Comparison of ENCODE assay signal across 1 cellular context in genomic region chr16:88856828-88857727, GRCh38.
TF ChIP-seq lines count a peak whose summit lies in the region.

GALNS (minus strand) TSS chr16:88856947; CDS start chr16:88856877, 70 bp downstream.
A gene with protein sequence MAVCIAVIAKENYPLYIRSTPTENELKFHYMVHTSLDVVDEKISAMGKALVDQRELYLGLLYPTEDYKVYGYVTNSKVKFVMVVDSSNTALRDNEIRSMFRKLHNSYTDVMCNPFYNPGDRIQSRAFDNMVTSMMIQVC (plus strand): TSS chr16:88857127. CDS start chr16:88857151, 24 bp downstream.

TF ChIP-seq in HepG2, 621 proteins besides CTCF, POLR2A, EP300 and RAD21 (continued from another document):
- TF ChIP-seq, protein P1, sequence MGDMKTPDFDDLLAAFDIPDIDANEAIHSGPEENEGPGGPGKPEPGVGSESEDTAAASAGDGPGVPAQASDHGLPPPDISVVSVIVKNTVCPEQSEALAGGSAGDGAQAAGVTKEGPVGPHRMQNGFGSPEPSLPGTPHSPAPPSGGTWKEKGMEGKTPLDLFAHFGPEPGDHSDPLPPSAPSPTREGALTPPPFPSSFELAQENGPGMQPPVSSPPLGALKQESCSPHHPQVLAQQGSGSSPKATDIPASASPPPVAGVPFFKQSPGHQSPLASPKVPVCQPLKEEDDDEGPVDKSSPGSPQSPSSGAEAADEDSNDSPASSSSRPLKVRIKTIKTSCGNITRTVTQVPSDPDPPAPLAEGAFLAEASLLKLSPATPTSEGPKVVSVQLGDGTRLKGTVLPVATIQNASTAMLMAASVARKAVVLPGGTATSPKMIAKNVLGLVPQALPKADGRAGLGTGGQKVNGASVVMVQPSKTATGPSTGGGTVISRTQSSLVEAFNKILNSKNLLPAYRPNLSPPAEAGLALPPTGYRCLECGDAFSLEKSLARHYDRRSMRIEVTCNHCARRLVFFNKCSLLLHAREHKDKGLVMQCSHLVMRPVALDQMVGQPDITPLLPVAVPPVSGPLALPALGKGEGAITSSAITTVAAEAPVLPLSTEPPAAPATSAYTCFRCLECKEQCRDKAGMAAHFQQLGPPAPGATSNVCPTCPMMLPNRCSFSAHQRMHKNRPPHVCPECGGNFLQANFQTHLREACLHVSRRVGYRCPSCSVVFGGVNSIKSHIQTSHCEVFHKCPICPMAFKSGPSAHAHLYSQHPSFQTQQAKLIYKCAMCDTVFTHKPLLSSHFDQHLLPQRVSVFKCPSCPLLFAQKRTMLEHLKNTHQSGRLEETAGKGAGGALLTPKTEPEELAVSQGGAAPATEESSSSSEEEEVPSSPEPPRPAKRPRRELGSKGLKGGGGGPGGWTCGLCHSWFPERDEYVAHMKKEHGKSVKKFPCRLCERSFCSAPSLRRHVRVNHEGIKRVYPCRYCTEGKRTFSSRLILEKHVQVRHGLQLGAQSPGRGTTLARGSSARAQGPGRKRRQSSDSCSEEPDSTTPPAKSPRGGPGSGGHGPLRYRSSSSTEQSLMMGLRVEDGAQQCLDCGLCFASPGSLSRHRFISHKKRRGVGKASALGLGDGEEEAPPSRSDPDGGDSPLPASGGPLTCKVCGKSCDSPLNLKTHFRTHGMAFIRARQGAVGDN (CRISPR knock-in tag; IDR thresholded peaks at IDR 0.05) = peak; percentile 80
- peak; percentile 76; the same call in 1 of the 2 replicates for TF ChIP-seq RXRA (CRISPR knock-in tag; IDR thresholded peaks at IDR 0.05)
